ENCODE assay signal across 23 cellular contexts in genomic region chr6:3290501-3291211, GRCh38.
"Had no signal": no experiment of that assay in that cellular context is flagged by ENCODE, and none has a peak within 500 bp of the region (broad histone marks: within the 10 kb centered on the region; RNA-seq: fewer than 3 reads in every experiment).

No MANE protein-coding gene starts in this region.

- H3K9me3 Mint-ChIP-seq: activated naive CD4-positive, alpha-beta T cell treated with anti-CD3 and anti-CD28 coated beads for 36 hours; activated naive CD8-positive, alpha-beta T cell treated with anti-CD3 and anti-CD28 coated beads, Interleukin-2, amount 10 ng/mL, durations not matched to agents 7 days and 5 days; activated T-cell treated with anti-CD3 and anti-CD28 coated beads, Interleukin-2, amount 50 U/mL, for 24 hours; activated T-helper 2 cell treated with anti-CD3 and anti-CD28 coated beads, Interferon-gamma antibody, Interleukin-2, Interleukin-4, amounts not matched to agents 10 μg/mL and 5 μg/mL and 100 μg/mL, durations not matched to agents 14 hours and 24 hours and 36 hours; dendritic cell treated with granulocyte-macrophage colony-stimulating factor and Interleukin-4, amounts not matched to agents 40 ng/mL and 50 ng/mL, for 4 days; mesothelial cell of epicardium; nephron had no signal

- H3K4me3 Mint-ChIP-seq: activated naive CD4-positive, alpha-beta T cell treated with anti-CD3 and anti-CD28 coated beads for 36 hours; activated naive CD8-positive, alpha-beta T cell treated with anti-CD3 and anti-CD28 coated beads, Interleukin-2, amount 10 ng/mL, durations not matched to agents 7 days and 5 days; activated T-cell treated with anti-CD3 and anti-CD28 coated beads, Interleukin-2, amount 50 U/mL, for 24 hours; dendritic cell treated with granulocyte-macrophage colony-stimulating factor and Interleukin-4, amounts not matched to agents 40 ng/mL and 50 ng/mL, for 4 days; mesothelial cell of epicardium; nephron had no signal

- H3K4me3 ChIP-seq: hepatocyte, left lung, thyroid gland, upper lobe of right lung had no signal

- H3K9me3 ChIP-seq: left lung, thyroid gland, upper lobe of right lung had no signal

- H3K27ac Mint-ChIP-seq: activated naive CD4-positive, alpha-beta T cell treated with anti-CD3 and anti-CD28 coated beads for 36 hours; activated naive CD8-positive, alpha-beta T cell treated with anti-CD3 and anti-CD28 coated beads, Interleukin-2, amount 10 ng/mL, durations not matched to agents 7 days and 5 days; activated T-cell treated with anti-CD3 and anti-CD28 coated beads, Interleukin-2, amount 50 U/mL, for 24 hours; activated T-helper 2 cell treated with anti-CD3 and anti-CD28 coated beads, Interferon-gamma antibody, Interleukin-2, Interleukin-4, amounts not matched to agents 10 μg/mL and 5 μg/mL and 100 μg/mL, durations not matched to agents 14 hours and 24 hours and 36 hours; dendritic cell treated with granulocyte-macrophage colony-stimulating factor and Interleukin-4, amounts not matched to agents 40 ng/mL and 50 ng/mL, for 4 days; mesothelial cell of epicardium; nephron had no signal

- H3K36me3 ChIP-seq: thyroid gland, upper lobe of right lung had no signal

- ATAC-seq: esophagus mucosa, left lung, upper lobe of right lung had no signal

- DNase-seq: activated CD4-positive, alpha-beta T cell treated with anti-CD3 and anti-CD28 coated beads, Interleukin-2, amount 50 U/mL, for 4 hours; activated CD8-positive, alpha-beta memory T cell treated with anti-CD3 and anti-CD28 coated beads for 24 hours; activated CD8-positive, alpha-beta memory T cell treated with anti-CD3 and anti-CD28 coated beads, Interleukin-2, amount 50 U/mL, for 4 hours; activated naive CD4-positive, alpha-beta T cell treated with anti-CD3 and anti-CD28 coated beads for 36 hours; activated naive CD8-positive, alpha-beta T cell treated with anti-CD3 and anti-CD28 coated beads, Interleukin-2, amount 10 ng/mL, durations not matched to agents 7 days and 5 days; activated T-cell treated with anti-CD3 and anti-CD28 coated beads, Interleukin-2, amount 50 U/mL, for 24 hours; amniotic stem cell; effector CD8-positive, alpha-beta T cell; foreskin melanocyte; kidney glomerular epithelial cell; left lung; nucleus accumbens; stimulated activated CD4-positive, alpha-beta T cell treated with anti-CD3 and anti-CD28 coated beads, Interleukin-4, amount 100 ng/mL, for 24 hours; stimulated activated naive CD4-positive, alpha-beta T cell treated with Interleukin-2 at 50 U/mL for 16 hours; T-helper 1 cell; thyroid gland; upper lobe of right lung had no signal

- H3K36me3 Mint-ChIP-seq: activated naive CD8-positive, alpha-beta T cell treated with anti-CD3 and anti-CD28 coated beads, Interleukin-2, amount 10 ng/mL, durations not matched to agents 7 days and 5 days had no signal

- H3K4me1 ChIP-seq: left lung, thyroid gland, upper lobe of right lung had no signal

- H3K27me3 ChIP-seq: hepatocyte, left lung, thyroid gland, upper lobe of right lung had no signal

- H3K27me3 Mint-ChIP-seq: activated naive CD8-positive, alpha-beta T cell treated with anti-CD3 and anti-CD28 coated beads, Interleukin-2, amount 10 ng/mL, durations not matched to agents 7 days and 5 days; activated T-cell treated with anti-CD3 and anti-CD28 coated beads, Interleukin-2, amount 50 U/mL, for 24 hours had no signal

- H3K27ac ChIP-seq: hepatocyte, left lung, thyroid gland, upper lobe of right lung had no signal

- H3K4me1 Mint-ChIP-seq: activated naive CD8-positive, alpha-beta T cell treated with anti-CD3 and anti-CD28 coated beads, Interleukin-2, amount 10 ng/mL, durations not matched to agents 7 days and 5 days; mesothelial cell of epicardium had no signal
